1 cellular context compared by ENCODE assay signal in the genomic region with DNA sequence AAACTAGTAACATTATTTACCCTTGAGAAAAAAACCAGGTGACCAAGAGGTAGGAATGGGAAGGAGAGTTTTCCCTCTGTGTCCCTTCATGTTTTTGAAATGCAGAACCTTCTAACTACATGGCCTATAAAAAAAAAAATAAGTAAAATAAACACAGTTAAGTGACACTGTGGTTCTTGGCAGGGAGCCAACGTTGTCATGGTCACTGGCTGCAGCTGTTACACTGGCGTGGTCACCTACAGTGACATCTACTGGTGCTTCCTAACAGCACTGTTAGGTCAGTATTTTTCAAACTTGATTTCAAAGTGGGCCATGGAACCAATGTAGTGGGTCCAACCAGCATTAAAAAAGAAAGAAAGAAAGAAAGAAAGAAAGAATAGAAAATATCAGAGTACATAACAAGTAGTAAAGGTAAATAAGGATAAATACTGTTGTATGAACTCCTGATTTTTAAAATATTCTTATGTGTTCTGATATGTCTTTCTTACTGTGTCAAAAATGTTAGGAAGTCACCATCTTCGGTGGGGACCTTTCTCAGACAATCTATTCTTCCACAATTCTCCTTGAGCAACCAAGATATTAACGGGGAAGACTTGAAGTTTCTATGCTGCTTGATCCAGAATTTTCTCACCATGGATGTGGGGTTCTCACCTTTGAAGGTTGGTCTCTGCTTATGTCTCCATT.
A peak's percentile ranks its signal among the peaks of the same experiment; 100 is the strongest.
TF ChIP-seq lines count a peak whose summit lies in the region.

No MANE protein-coding gene starts in this region.

TF ChIP-seq in K562, 482 proteins besides CTCF, POLR2A, EP300 and RAD21 (continued from another document):
- TF ChIP-seq, protein P1, sequence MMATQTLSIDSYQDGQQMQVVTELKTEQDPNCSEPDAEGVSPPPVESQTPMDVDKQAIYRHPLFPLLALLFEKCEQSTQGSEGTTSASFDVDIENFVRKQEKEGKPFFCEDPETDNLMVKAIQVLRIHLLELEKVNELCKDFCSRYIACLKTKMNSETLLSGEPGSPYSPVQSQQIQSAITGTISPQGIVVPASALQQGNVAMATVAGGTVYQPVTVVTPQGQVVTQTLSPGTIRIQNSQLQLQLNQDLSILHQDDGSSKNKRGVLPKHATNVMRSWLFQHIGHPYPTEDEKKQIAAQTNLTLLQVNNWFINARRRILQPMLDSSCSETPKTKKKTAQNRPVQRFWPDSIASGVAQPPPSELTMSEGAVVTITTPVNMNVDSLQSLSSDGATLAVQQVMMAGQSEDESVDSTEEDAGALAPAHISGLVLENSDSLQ (IDR thresholded peaks at IDR 0.05) = peak; percentile 85
- TF ChIP-seq PBX2 (CRISPR knock-in tag; IDR thresholded peaks at IDR 0.05; ENCODE audit: low read depth) (no peak), PBX2 (tag; conservative IDR thresholded peaks at IDR 0.05; ENCODE audit: low read depth) (peak; percentile 36), MYNN (IDR thresholded peaks at IDR 0.05) (peak; percentile 34; the same call in 1 of the 2 replicates), MYNN (CRISPR knock-in tag; IDR thresholded peaks at IDR 0.05) (no peak), SREBF1 (IDR thresholded peaks at IDR 0.05; ENCODE audit: borderline replicate concordance, low read depth, low read length) (no peak), ADNP (tag; IDR thresholded peaks at IDR 0.05) (0 out of 2 replicates have a peak, but pooled peaks have one; percentile 21), RUNX1 (IDR thresholded peaks at IDR 0.05; ENCODE audit: low read depth) (no peak), MTA3 (IDR thresholded peaks at IDR 0.05; ENCODE audit: borderline replicate concordance) (no peak), ZNF77 (CRISPR knock-in tag; IDR thresholded peaks at IDR 0.05) (no peak), KLF16 (IDR thresholded peaks at IDR 0.05) (peak; percentile 24; the same call in 1 of the 2 replicates), SIRT6 (IDR thresholded peaks at IDR 0.05; ENCODE audit: low read depth, low read length) (no peak), TRIM24 (IDR thresholded peaks at IDR 0.05) (0 out of 4 replicates have a peak, but pooled peaks of 1 of the 2 experiments have one; percentile 22), ZNF511 (CRISPR knock-in tag; IDR thresholded peaks at IDR 0.05) (no peak), CSDE1 (IDR thresholded peaks at IDR 0.05) (peak in 1 of 2 experiments; percentile 60; a peak in 1 of 4 replicates), ZNF764 (CRISPR knock-in tag; IDR thresholded peaks at IDR 0.05; ENCODE audit: low read depth) (no peak), E2F3 (CRISPR knock-in tag; IDR thresholded peaks at IDR 0.05) (no peak), ZBED1 (IDR thresholded peaks at IDR 0.05) (no peak), SOX6 (IDR thresholded peaks at IDR 0.05) (0 out of 2 replicates have a peak, but pooled peaks have one; percentile 29), MBD2 (IDR thresholded peaks at IDR 0.05; ENCODE audit: borderline replicate concordance, low read depth) (peak; percentile 32; the same call in 1 of the 2 replicates), MEF2A (IDR thresholded peaks at IDR 0.05; ENCODE audit: control insufficient read depth, low read depth, low read length) (peak; percentile 10; the same call in 1 of the 2 replicates), TFAP4 (CRISPR knock-in tag; IDR thresholded peaks at IDR 0.05; ENCODE audit: borderline replicate concordance) (peak; percentile 96), ZNF124 (CRISPR knock-in tag; IDR thresholded peaks at IDR 0.05) (no peak), FOXJ2 (tag; IDR thresholded peaks at IDR 0.05) (peak; percentile 95), DMBX1 (CRISPR knock-in tag; IDR thresholded peaks at IDR 0.05; ENCODE audit: borderline replicate concordance) (no peak), MAFK (IDR thresholded peaks at IDR 0.05; ENCODE audit: low read length) (no peak), ZNF175 (CRISPR knock-in tag; IDR thresholded peaks at IDR 0.05; ENCODE audit: low read depth) (no peak), BRCA1 (IDR thresholded peaks at IDR 0.05) (no peak), BRCA1 (CRISPR knock-in tag; IDR thresholded peaks at IDR 0.05) (no peak), CBX1 (IDR thresholded peaks at IDR 0.05; ENCODE audit: low read depth) (no peak), ESRRA (IDR thresholded peaks at IDR 0.05; ENCODE audit: borderline replicate concordance, low read depth) (peak; percentile 38; the same call in 1 of the 2 replicates)
- TF ChIP-seq, protein P2, sequence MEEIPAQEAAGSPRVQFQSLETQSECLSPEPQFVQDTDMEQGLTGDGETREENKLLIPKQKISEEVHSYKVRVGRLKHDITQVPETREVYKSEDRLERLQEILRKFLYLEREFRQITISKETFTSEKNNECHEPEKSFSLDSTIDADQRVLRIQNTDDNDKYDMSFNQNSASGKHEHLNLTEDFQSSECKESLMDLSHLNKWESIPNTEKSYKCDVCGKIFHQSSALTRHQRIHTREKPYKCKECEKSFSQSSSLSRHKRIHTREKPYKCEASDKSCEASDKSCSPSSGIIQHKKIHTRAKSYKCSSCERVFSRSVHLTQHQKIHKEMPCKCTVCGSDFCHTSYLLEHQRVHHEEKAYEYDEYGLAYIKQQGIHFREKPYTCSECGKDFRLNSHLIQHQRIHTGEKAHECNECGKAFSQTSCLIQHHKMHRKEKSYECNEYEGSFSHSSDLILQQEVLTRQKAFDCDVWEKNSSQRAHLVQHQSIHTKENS (CRISPR knock-in tag; IDR thresholded peaks at IDR 0.05) = no peak
- TF ChIP-seq, protein P3, sequence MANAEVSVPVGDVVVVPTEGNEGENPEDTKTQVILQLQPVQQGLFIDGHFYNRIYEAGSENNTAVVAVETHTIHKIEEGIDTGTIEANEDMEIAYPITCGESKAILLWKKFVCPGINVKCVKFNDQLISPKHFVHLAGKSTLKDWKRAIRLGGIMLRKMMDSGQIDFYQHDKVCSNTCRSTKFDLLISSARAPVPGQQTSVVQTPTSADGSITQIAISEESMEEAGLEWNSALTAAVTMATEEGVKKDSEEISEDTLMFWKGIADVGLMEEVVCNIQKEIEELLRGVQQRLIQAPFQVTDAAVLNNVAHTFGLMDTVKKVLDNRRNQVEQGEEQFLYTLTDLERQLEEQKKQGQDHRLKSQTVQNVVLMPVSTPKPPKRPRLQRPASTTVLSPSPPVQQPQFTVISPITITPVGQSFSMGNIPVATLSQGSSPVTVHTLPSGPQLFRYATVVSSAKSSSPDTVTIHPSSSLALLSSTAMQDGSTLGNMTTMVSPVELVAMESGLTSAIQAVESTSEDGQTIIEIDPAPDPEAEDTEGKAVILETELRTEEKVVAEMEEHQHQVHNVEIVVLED (CRISPR knock-in tag; IDR thresholded peaks at IDR 0.05) = no peak
- TF ChIP-seq, protein P4, sequence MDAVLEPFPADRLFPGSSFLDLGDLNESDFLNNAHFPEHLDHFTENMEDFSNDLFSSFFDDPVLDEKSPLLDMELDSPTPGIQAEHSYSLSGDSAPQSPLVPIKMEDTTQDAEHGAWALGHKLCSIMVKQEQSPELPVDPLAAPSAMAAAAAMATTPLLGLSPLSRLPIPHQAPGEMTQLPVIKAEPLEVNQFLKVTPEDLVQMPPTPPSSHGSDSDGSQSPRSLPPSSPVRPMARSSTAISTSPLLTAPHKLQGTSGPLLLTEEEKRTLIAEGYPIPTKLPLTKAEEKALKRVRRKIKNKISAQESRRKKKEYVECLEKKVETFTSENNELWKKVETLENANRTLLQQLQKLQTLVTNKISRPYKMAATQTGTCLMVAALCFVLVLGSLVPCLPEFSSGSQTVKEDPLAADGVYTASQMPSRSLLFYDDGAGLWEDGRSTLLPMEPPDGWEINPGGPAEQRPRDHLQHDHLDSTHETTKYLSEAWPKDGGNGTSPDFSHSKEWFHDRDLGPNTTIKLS (IDR thresholded peaks at IDR 0.05; ENCODE audit: borderline replicate concordance, low read depth) = no peak
